ENCODE assay signal across 12 cellular contexts in genomic region chr2:186347472-186347871, GRCh38.
A peak's percentile ranks its signal among the peaks of the same experiment; 100 is the strongest.
DNase-seq lines count a peak whose midpoint lies in the region; ATAC-seq and TF ChIP-seq lines count a peak whose summit lies in the region.
"Had no signal": no experiment of that assay in that cellular context is flagged by ENCODE, and none has a peak within 500 bp of the region (broad histone marks: within the 10 kb centered on the region; RNA-seq: fewer than 3 reads in every experiment).

No MANE protein-coding gene starts in this region.

- H3K27ac ChIP-seq in GM23248 (no peak overlapping the region), mammary epithelial cell (ENCODE audit: insufficient read depth, low read depth, low read length) (no peak overlapping the region), smooth muscle cell (ENCODE audit: low read depth) (peak overlapping the region; percentile 41)
- H3K27ac ChIP-seq: WERI-Rb-1 had no signal

- no peak for ATAC-seq in GM18520 (IDR thresholded peaks at IDR 0.05; ENCODE audit: unreplicated experiment)
- ATAC-seq in naive thymus-derived CD8-positive, alpha-beta T cell, result no peak
- ATAC-seq: natural killer cell had no signal

- POLR2A ChIA-PET in naive thymus-derived CD8-positive, alpha-beta T cell (lab: Charles Lee), result no interaction called here

- H4K20me1 ChIP-seq in GM23248 (ENCODE audit: insufficient read depth) (no peaks in the 10 kb centered on the region), mammary epithelial cell (ENCODE audit: insufficient read depth, low read length) (no peaks in the 10 kb centered on the region), smooth muscle cell (ENCODE audit: low read depth) (no peaks in the 10 kb centered on the region)

- H3K9me2 ChIP-seq in GM23248 (ENCODE audit: insufficient read depth), result no peaks in the 10 kb centered on the region

- H3K4me3 ChIP-seq in GM23248 (no peak overlapping the region), mammary epithelial cell (replicated peaks in 1 of 3; ENCODE audit: insufficient read depth in 1 of 3, low read depth in 2 of 3, low read length in 3 of 3) (no peak overlapping the region), smooth muscle cell (no peak overlapping the region)

- no peaks in the 10 kb centered on the region for H3K27me3 Mint-ChIP-seq in naive thymus-derived CD8-positive, alpha-beta T cell

- peaks cover 0 to 6% (median 2%) of the 10 kb centered on the region in 4 donors for H3K4me1 Mint-ChIP-seq in naive thymus-derived CD8-positive, alpha-beta T cell
- H3K4me1 Mint-ChIP-seq: natural killer cell had no signal

- in situ Hi-C loops in GM23248 (cut with MboI), result no loop called here
- in situ Hi-C loops in mammary epithelial cell (cut with MboI; ENCODE audit: low sequenced_read_pairs in 2 of 2), result no loop called here

- dilution Hi-C loops in mammary epithelial cell (cut with HindIII; ENCODE audit: low sequenced_read_pairs), result no loop called here

- no peaks in the 10 kb centered on the region for H3K27me3 ChIP-seq in GM23248 (replicated peaks; ENCODE audit: insufficient read depth)
- no peaks in the 10 kb centered on the region for H3K27me3 ChIP-seq in mammary epithelial cell (ENCODE audit: insufficient read depth, low read length)
- no peaks in the 10 kb centered on the region for H3K27me3 ChIP-seq in smooth muscle cell (ENCODE audit: low read depth)

- CTCF ChIA-PET in mammary epithelial cell (lab: Charles Lee; ENCODE audit: low non-redundant PET), result no interaction called here

- H3K27ac Mint-ChIP-seq in naive thymus-derived CD8-positive, alpha-beta T cell, result no peak overlapping the region
- H3K27ac Mint-ChIP-seq: activated T-helper 2 cell treated with anti-CD3 and anti-CD28 coated beads, Interferon-gamma antibody, Interleukin-2, Interleukin-4, amounts not matched to agents 10 μg/mL and 5 μg/mL and 100 μg/mL, durations not matched to agents 14 hours and 24 hours and 36 hours; natural killer cell had no signal

- H3F3A ChIP-seq in GM23248 (ENCODE audit: insufficient read depth) (no peaks in the 10 kb centered on the region), smooth muscle cell (ENCODE audit: low read depth) (no peaks in the 10 kb centered on the region)

- no peaks in the 10 kb centered on the region for H3K36me3 ChIP-seq in GM23248 (ENCODE audit: low read depth)
- no peaks in the 10 kb centered on the region for H3K36me3 ChIP-seq in mammary epithelial cell (ENCODE audit: insufficient read depth, low read length)
- H3K36me3 ChIP-seq in smooth muscle cell (ENCODE audit: low read depth), result no peaks in the 10 kb centered on the region
- H3K36me3 ChIP-seq: WERI-Rb-1 had no signal

- H3K36me3 Mint-ChIP-seq in naive thymus-derived CD8-positive, alpha-beta T cell, result peaks cover 22 to 34% (median 30%) of the 10 kb centered on the region in 3 donors

- no peak overlapping the region for H3K4me3 Mint-ChIP-seq in naive thymus-derived CD8-positive, alpha-beta T cell
- H3K4me3 Mint-ChIP-seq: natural killer cell had no signal

- H3K79me2 ChIP-seq in GM23248 (ENCODE audit: insufficient read depth) (no peaks in the 10 kb centered on the region), mammary epithelial cell (ENCODE audit: insufficient read depth, low read length) (no peaks in the 10 kb centered on the region), smooth muscle cell (ENCODE audit: low read depth) (no peaks in the 10 kb centered on the region)

- intact Hi-C loops in mammary epithelial cell (cut with micrococcal nuclease), result no loop called here

- H2AFZ ChIP-seq in GM23248 (no peak overlapping the region), mammary epithelial cell (ENCODE audit: low read depth, low read length) (no peak overlapping the region), smooth muscle cell (ENCODE audit: low read depth) (no peak overlapping the region)

- no peaks in the 10 kb centered on the region for H3K9me3 ChIP-seq in GM23248 (ENCODE audit: low read depth)
- no peaks in the 10 kb centered on the region for H3K9me3 ChIP-seq in mammary epithelial cell (replicated peaks; ENCODE audit: insufficient read depth, low read length)
- H3K9me3 ChIP-seq in smooth muscle cell (replicated peaks; ENCODE audit: low read depth), result no peaks in the 10 kb centered on the region

- TF ChIP-seq CTCF in mammary epithelial cell (conservative IDR thresholded peaks at IDR 0.05 in 1 of 2, IDR thresholded peaks at IDR 0.05 in 1 of 2; ENCODE audit: extremely low read depth in 1 of 2, insufficient read depth in 1 of 2, low read depth in 1 of 2, low read length in 2 of 2) (no peak), smooth muscle cell (IDR thresholded peaks at IDR 0.05; ENCODE audit: borderline replicate concordance, insufficient read depth, poor library complexity, severe bottlenecking) (no peak)

- H3K9me3 Mint-ChIP-seq in naive thymus-derived CD8-positive, alpha-beta T cell, result peaks cover 4 to 16% (median 12%) of the 10 kb centered on the region in 9 donors

- no peak overlapping the region for H3K4me2 ChIP-seq in GM23248 (ENCODE audit: unreplicated experiment)
- peak overlapping the region; percentile 59 for H3K4me2 ChIP-seq in mammary epithelial cell (ENCODE audit: insufficient read depth, low read depth, low read length)
- peak overlapping the region; percentile 61 for H3K4me2 ChIP-seq in smooth muscle cell

- H3K4me1 ChIP-seq in GM23248 (ENCODE audit: insufficient read depth) (peaks cover 10% of the 10 kb centered on the region; the same call in 1 of the 2 replicates), mammary epithelial cell (ENCODE audit: insufficient read depth, low read length) (peaks cover 22% of the 10 kb centered on the region), smooth muscle cell (ENCODE audit: low read depth) (peaks cover 3% of the 10 kb centered on the region)

- peak; percentile 27 for DNase-seq in GM23248
- peak; percentile 12 to 15 for DNase-seq in NCI-H1930 (lab: John Stamatoyannopoulos, UW)
- peak; percentile 41 for DNase-seq in mammary epithelial cell
- no peak for DNase-seq in smooth muscle cell (lab: John Stamatoyannopoulos, UW; ENCODE audit: unreplicated experiment)
- no peak for DNase-seq in AML-193 (lab: John Stamatoyannopoulos, UW)
- DNase-seq in naive thymus-derived CD8-positive, alpha-beta T cell, result no peak
- DNase-seq: natural killer cell; stimulated activated CD4-positive, alpha-beta T cell treated with anti-CD3 and anti-CD28 coated beads, Interleukin-2, amount 100 ng/mL, for 24 hours; substantia nigra; WERI-Rb-1 had no signal

- H3K9ac ChIP-seq in GM23248 (no peak overlapping the region), mammary epithelial cell (ENCODE audit: insufficient read depth, low read length) (no peak overlapping the region), smooth muscle cell (ENCODE audit: low read depth) (no peak overlapping the region)

- no TSS peak for BruUV-seq in mammary epithelial cell (replicated peaks; lab: Mats Ljungman, UMichigan)

Comparison
In these comparisons a context has a peak if more than half of its experiments do, and no peak if none do; other contexts are left out.
1. DNase-seq: peak in GM23248 (single experiment), NCI-H1930 (2 of 2) and mammary epithelial cell (single experiment); none in smooth muscle cell (single experiment), AML-193 (0 of 2) and naive thymus-derived CD8-positive, alpha-beta T cell (0 of 10).